ENCODE assay signal across 8 cellular contexts in genomic region chr1:32072622-32073386, GRCh38. TPM values are rescaled to one million over a fixed set of nuclear protein-coding genes. Genes with fewer than 3 reads are reported as not detected.
A peak's percentile ranks its signal among the peaks of the same experiment; 100 is the strongest.
DNase-seq lines count a peak whose midpoint lies in the region; ATAC-seq and TF ChIP-seq lines count a peak whose summit lies in the region.

TSS of gene TMEM39B (plus strand) at chr1:32072939. CDS start at chr1:32073048, 109 bp downstream.

- POLR2A ChIA-PET in BJ (lab: Charles Lee), result interaction anchor here (0.6 to 1.6 kb wide), 5 partner anchors 10 to 232 kb away, joined by 3 to 9 read pairs (median 3); no protein-coding TSS in a partner anchor
- POLR2A ChIA-PET in activated CD4-positive, alpha-beta T cell treated with anti-CD3 and anti-CD28 coated beads for 36 hours (lab: Charles Lee), result interaction anchor here (0.6 to 2.4 kb wide), 16 partner anchors 10 to 313 kb away, joined by 3 to 19 read pairs (median 4); partner anchors contain the start of genes CCDC28B, KHDRBS1, KPNA6 and MARCKSL1

- H3K9me3 Mint-ChIP-seq in activated CD4-positive, alpha-beta T cell treated with anti-CD3 and anti-CD28 coated beads for 36 hours (ENCODE audit: low read depth), result no peaks in the 10 kb centered on the region
- H3K9me3 Mint-ChIP-seq in chondrocyte (ENCODE audit: low read depth), result no peaks in the 10 kb centered on the region

- H3K36me3 ChIP-seq in BJ (ENCODE audit: control insufficient read depth, insufficient read depth, low read length), result peaks cover 17% of the 10 kb centered on the region

- H3K4me3 ChIP-seq in BJ (ENCODE audit: low read depth, low read length), result peak within 1 kb of the TSS; percentile 95

- intact Hi-C loops in activated CD4-positive, alpha-beta T cell treated with anti-CD3 and anti-CD28 coated beads for 36 hours (cut with DNase I, micrococcal nuclease), result loop anchor here (1.0 to 5.0 kb wide), 21 partner anchors 34 to 1354 kb away; partner anchors contain the start of genes BSDC1 (in 2 of the 2), KHDRBS1 (in 2 of the 2), CCDC28B (in 1 of the 2) and EIF3I (in 1 of the 2)

- CTCF ChIA-PET in BJ (lab: Yijun Ruan, JAX), result interaction anchor here (0.5 to 2.5 kb wide), 14 partner anchors 10 to 421 kb away, joined by 3 to 9 read pairs (median 3); partner anchors contain the start of gene TXLNA
- CTCF ChIA-PET in activated CD4-positive, alpha-beta T cell treated with anti-CD3 and anti-CD28 coated beads for 36 hours (lab: Charles Lee), result interaction anchor here (0.6 to 3.5 kb wide), 16 partner anchors 7 to 329 kb away, joined by 3 to 15 read pairs (median 4); partner anchors contain the start of gene KPNA6

- H3K4me3 Mint-ChIP-seq in activated CD4-positive, alpha-beta T cell treated with anti-CD3 and anti-CD28 coated beads for 36 hours, result peak within 1 kb of the TSS; percentile 90
- H3K4me3 Mint-ChIP-seq in chondrocyte (ENCODE audit: unreplicated experiment), result peak within 1 kb of the TSS; percentile 91

- no peaks in the 10 kb centered on the region for H3K27me3 ChIP-seq in BJ (ENCODE audit: control insufficient read depth, insufficient read depth, low read length)

- peaks cover 14% of the 10 kb centered on the region for H3K36me3 Mint-ChIP-seq in activated CD4-positive, alpha-beta T cell treated with anti-CD3 and anti-CD28 coated beads for 36 hours (ENCODE audit: low read depth)
- peaks cover 8% of the 10 kb centered on the region for H3K36me3 Mint-ChIP-seq in chondrocyte (ENCODE audit: low read depth)

- peak within 1 kb of the TSS; percentile 98 for H3K27ac Mint-ChIP-seq in activated CD4-positive, alpha-beta T cell treated with anti-CD3 and anti-CD28 coated beads for 36 hours
- peak within 1 kb of the TSS; percentile 93 for H3K27ac Mint-ChIP-seq in chondrocyte (ENCODE audit: unreplicated experiment)

- peaks cover 37% of the 10 kb centered on the region for H3K4me1 Mint-ChIP-seq in activated CD4-positive, alpha-beta T cell treated with anti-CD3 and anti-CD28 coated beads for 36 hours
- peaks cover 52% of the 10 kb centered on the region for H3K4me1 Mint-ChIP-seq in chondrocyte (ENCODE audit: low read depth)

- peak; percentile 64 for ATAC-seq in HG03457 (IDR thresholded peaks at IDR 0.05; ENCODE audit: unreplicated experiment)
- ATAC-seq in activated CD4-positive, alpha-beta T cell treated with anti-CD3 and anti-CD28 coated beads for 36 hours, result peak; percentile 83

- H3K27me3 Mint-ChIP-seq in activated CD4-positive, alpha-beta T cell treated with anti-CD3 and anti-CD28 coated beads for 36 hours, result no peaks in the 10 kb centered on the region
- no peaks in the 10 kb centered on the region for H3K27me3 Mint-ChIP-seq in chondrocyte (ENCODE audit: low read depth)

- TF ChIP-seq CTCF in BJ (IDR thresholded peaks at IDR 0.05; ENCODE audit: insufficient read depth, low read depth, low read length) (no peak), chondrocyte (IDR thresholded peaks at IDR 0.05) (no peak)

- DNase-seq in BJ (ENCODE audit: low read depth), result peak; percentile 77
- peak; percentile 93 for DNase-seq in GM19240 (ENCODE audit: insufficient read length, low spot score)
- peak; percentile 80 for DNase-seq in NCI-H524 treated with DMSO at 0.1 percent for 48 hours (lab: John Stamatoyannopoulos, UW)
- peak; percentile 97 for DNase-seq in activated CD4-positive, alpha-beta T cell treated with anti-CD3 and anti-CD28 coated beads for 36 hours
- DNase-seq in chondrocyte (ENCODE audit: low spot score), result peak; percentile 98
- peak; percentile 85 for DNase-seq in kidney glomerular epithelial cell (lab: John Stamatoyannopoulos, UW)
- peak; percentile 79 to 81 for DNase-seq in stimulated activated CD4-positive, alpha-beta T cell treated with anti-CD3 and anti-CD28 coated beads, Interleukin-1b, Interleukin-23, amount 100 ng/mL, for 1 hour (ENCODE audit: low read depth in 2 of 2)

RNA-seq across cellular contexts. Expression of gene TMEM39B, which starts in this region (rescaled TPM):
- 19.3 and 31.1 TPM in 2 replicates for polyA plus RNA-seq in BJ (2011; rRNA removed)
- 20.7 and 39.8 TPM in 2 replicates for polyA minus RNA-seq in BJ (2011; rRNA and poly(A)+ RNA removed)
- total RNA-seq in activated CD4-positive, alpha-beta T cell treated with anti-CD3 and anti-CD28 coated beads for 36 hours, result 10 to 100 TPM; 25.2 to 29.8 TPM
- total RNA-seq in chondrocyte, result 13.9 to 15.8 TPM (median 14.1 TPM) in 3 replicates

Comparison
In these comparisons a context has a peak if more than half of its experiments do, and no peak if none do; other contexts are left out.
1. Peak in every context shown above with its lines: DNase-seq, ATAC-seq and H3K4me3 ChIP-seq.